Comparison of ENCODE assay signal across 8 cellular contexts in the genomic region with DNA sequence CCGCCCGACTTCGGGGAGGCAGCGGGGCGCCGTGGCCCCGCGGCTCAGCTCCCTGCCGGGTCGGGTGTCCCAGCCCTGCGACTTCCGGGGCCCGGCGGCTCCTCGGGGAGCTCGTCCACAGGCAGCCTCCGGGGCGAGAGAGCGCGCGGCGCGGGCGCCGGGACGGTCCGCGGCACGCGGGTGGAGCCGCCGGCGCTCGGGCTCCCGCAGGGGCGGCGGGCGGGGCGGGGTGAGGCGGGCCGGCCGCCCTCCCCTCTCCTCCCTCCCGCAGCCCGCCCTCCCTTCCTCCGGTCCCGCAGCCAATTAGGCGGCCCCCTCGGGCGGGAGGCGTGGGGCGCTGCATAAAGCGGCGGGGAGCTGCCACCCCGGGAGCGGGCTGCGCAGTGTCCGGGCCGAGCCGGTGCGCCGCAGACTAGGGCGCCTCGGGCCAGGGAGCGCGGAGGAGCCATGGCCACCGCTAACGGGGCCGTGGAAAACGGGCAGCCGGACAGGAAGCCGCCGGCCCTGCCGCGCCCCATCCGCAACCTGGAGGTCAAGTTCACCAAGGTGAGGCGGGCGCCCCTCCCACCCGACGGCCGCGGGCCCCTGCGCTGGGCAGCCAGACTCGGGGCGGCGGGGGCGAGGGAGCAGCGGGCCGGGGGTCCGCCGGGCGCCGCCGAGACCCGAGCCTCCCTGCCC. TPM values are rescaled to one million over a fixed set of nuclear protein-coding genes. Genes with fewer than 3 reads are reported as not detected.
DNase-seq lines count a peak whose midpoint lies in the region; ATAC-seq and TF ChIP-seq lines count a peak whose summit lies in the region.

A gene (plus strand): TSS at position 371 of the 678 bp plus-strand sequence. CDS start 77 bp downstream, at position 448.

- intact Hi-C loops in activated CD4-positive, alpha-beta T cell treated with anti-CD3 and anti-CD28 coated beads for 36 hours (cut with DNase I, micrococcal nuclease) = no loop called here

- POLR2A ChIA-PET in activated CD4-positive, alpha-beta T cell treated with anti-CD3 and anti-CD28 coated beads for 36 hours (lab: Charles Lee) = no interaction called here

- no peaks in the 10 kb centered on the region for H3K9me3 Mint-ChIP-seq in activated CD4-positive, alpha-beta T cell treated with anti-CD3 and anti-CD28 coated beads for 36 hours (ENCODE audit: low read depth)

- in situ Hi-C loops in astrocyte of the spinal cord (cut with HindIII; ENCODE audit: low sequenced_read_pairs) = no loop called here

- H3K4me3 ChIP-seq in astrocyte of the spinal cord (ENCODE audit: low read depth, low read length) = peak within 1 kb of the TSS; percentile 48

- CTCF ChIA-PET in activated CD4-positive, alpha-beta T cell treated with anti-CD3 and anti-CD28 coated beads for 36 hours (lab: Charles Lee) = no interaction called here

- peak within 1 kb of the TSS; percentile 50 for H3K4me3 Mint-ChIP-seq in activated CD4-positive, alpha-beta T cell treated with anti-CD3 and anti-CD28 coated beads for 36 hours

- H3K4me1 Mint-ChIP-seq in activated CD4-positive, alpha-beta T cell treated with anti-CD3 and anti-CD28 coated beads for 36 hours = peaks cover 3% of the 10 kb centered on the region

- H3K27ac Mint-ChIP-seq in activated CD4-positive, alpha-beta T cell treated with anti-CD3 and anti-CD28 coated beads for 36 hours = no peak within 1 kb of the TSS

- no peak for TF ChIP-seq CTCF in astrocyte of the spinal cord (IDR thresholded peaks at IDR 0.05; ENCODE audit: low read depth, low read length)

- peaks cover 58% of the 10 kb centered on the region for H3K27me3 Mint-ChIP-seq in activated CD4-positive, alpha-beta T cell treated with anti-CD3 and anti-CD28 coated beads for 36 hours

- H3K36me3 Mint-ChIP-seq in activated CD4-positive, alpha-beta T cell treated with anti-CD3 and anti-CD28 coated beads for 36 hours (ENCODE audit: low read depth) = no peaks in the 10 kb centered on the region

- peak; percentile 30 for ATAC-seq in activated CD4-positive, alpha-beta T cell treated with anti-CD3 and anti-CD28 coated beads for 36 hours
- peak; percentile 41 for ATAC-seq in stimulated activated naive CD8-positive, alpha-beta T cell treated with anti-CD3 and anti-CD28 coated beads, Interleukin-15, Interleukin-2, amounts not matched to agents 100 U/mL and 50 U/mL, for 24 hours

- DNase-seq in activated CD4-positive, alpha-beta T cell treated with anti-CD3 and anti-CD28 coated beads for 36 hours = peak; percentile 30
- DNase-seq in activated CD4-positive, alpha-beta T cell treated with anti-CD3 and anti-CD28 coated beads for 4 hours = no peak
- peak; percentile 87 for DNase-seq in LoVo (ENCODE audit: low spot score)
- peak; percentile 31 for DNase-seq in astrocyte of the spinal cord (ENCODE audit: low read depth, low spot score)
- DNase-seq in iris pigment epithelial cell (ENCODE audit: low read depth) = peak; percentile 43
- peak; percentile 14 for DNase-seq in stimulated activated naive CD8-positive, alpha-beta T cell treated with anti-CD3 and anti-CD28 coated beads, Interleukin-15, Interleukin-2, amounts not matched to agents 100 U/mL and 50 U/mL, for 24 hours
- no peak for DNase-seq in GDM1 (lab: John Stamatoyannopoulos, UW)
- no peak for DNase-seq in COR-L47 (lab: John Stamatoyannopoulos, UW)

RNA-seq across cellular contexts. Expression of the gene that starts here (rescaled TPM):
- not detected for total RNA-seq in activated CD4-positive, alpha-beta T cell treated with anti-CD3 and anti-CD28 coated beads for 36 hours

Comparison
In these comparisons a context has a peak if more than half of its experiments do, and no peak if none do; other contexts are left out.
1. Peak in DNase-seq and ATAC-seq in activated CD4-positive, alpha-beta T cell treated with anti-CD3 and anti-CD28 coated beads for 36 hours; RNA of the gene not detected or under 1 TPM.
2. DNase-seq: peak in LoVo (single experiment), astrocyte of the spinal cord (single experiment), iris pigment epithelial cell (single experiment) and stimulated activated naive CD8-positive, alpha-beta T cell treated with anti-CD3 and anti-CD28 coated beads, Interleukin-15, Interleukin-2, amounts not matched to agents 100 U/mL and 50 U/mL, for 24 hours (single experiment); none in activated CD4-positive, alpha-beta T cell treated with anti-CD3 and anti-CD28 coated beads for 4 hours (0 of 2), GDM1 (single experiment) and COR-L47 (single experiment).